26 cellular contexts compared by ENCODE assay signal in the genomic region with DNA sequence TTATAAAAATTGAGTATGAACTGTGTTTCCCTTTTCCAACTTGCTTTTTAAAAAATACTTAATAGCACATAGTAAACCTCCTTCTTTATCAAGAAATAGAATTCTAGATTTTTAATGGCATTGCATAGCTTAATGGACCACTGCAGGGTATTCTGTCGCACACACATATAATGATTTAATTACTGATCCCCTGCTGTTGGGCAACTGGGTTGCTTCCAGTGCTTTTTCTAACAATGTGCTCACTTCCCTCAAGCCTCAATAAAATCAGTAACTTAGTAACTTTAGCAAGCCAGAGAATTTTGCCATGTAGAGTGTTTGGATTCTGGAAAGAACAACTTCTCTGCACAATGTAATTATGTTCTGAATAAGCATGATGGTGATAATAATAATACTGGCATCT. TPM values are rescaled to one million over a fixed set of nuclear protein-coding genes. Genes with fewer than 3 reads are reported as not detected.
A peak's percentile ranks its signal among the peaks of the same experiment; 100 is the strongest.
DNase-seq lines count a peak whose midpoint lies in the region; ATAC-seq and TF ChIP-seq lines count a peak whose summit lies in the region.
"Had no signal": no experiment of that assay in that cellular context is flagged by ENCODE, and none has a peak within 500 bp of the region (broad histone marks: within the 10 kb centered on the region; RNA-seq: fewer than 3 reads in every experiment).

No MANE protein-coding gene starts in this region.

- H3K14ac ChIP-seq in IMR-90 (replicated peaks; ENCODE audit: low read depth, low read length) = no peak overlapping the region

- no peak overlapping the region for H2AFZ ChIP-seq in IMR-90 (replicated peaks; ENCODE audit: low read length, poor library complexity)

- no peak overlapping the region for H3K9ac ChIP-seq in IMR-90 (ENCODE audit: low read depth, low read length)
- H3K9ac ChIP-seq: BLaER1 had no signal

- intact Hi-C loops in A673 (cut with micrococcal nuclease; ENCODE audit: unreplicated experiment) (no loop called here), IMR-90 (cut with micrococcal nuclease) (no loop called here), sigmoid colon (cut with DNase I) (no loop called here)

- TF ChIP-seq POLR2A in IMR-90 (IDR thresholded peaks at IDR 0.05; ENCODE audit: low read depth, low read length) (no peak), sigmoid colon (IDR thresholded peaks at IDR 0.05) (no peak)

- no peak overlapping the region for H2BK5ac ChIP-seq in IMR-90 (ENCODE audit: low read depth, low read length, poor library complexity, severe bottlenecking)

- DNase-seq in NCI-H146 (lab: John Stamatoyannopoulos, UW) (peak; percentile 10), NCI-H146 treated with DMSO at 0.1 percent for 48 hours (lab: John Stamatoyannopoulos, UW; ENCODE audit: unreplicated experiment) (no peak), A673 (ENCODE audit: low spot score) (peak; percentile 35), IMR-90 (no peak), sigmoid colon (no peak), NCI-H510A (lab: John Stamatoyannopoulos, UW) (no peak), NCI-H2081 (lab: John Stamatoyannopoulos, UW) (no peak)
- DNase-seq: ACHN; BE2C; C1 segment of cervical spinal cord; CD4-positive, alpha-beta memory T cell; CD4-positive, CD25-positive, alpha-beta regulatory T cell; CD8-positive, alpha-beta memory T cell; COR-L47; DMS 273 treated with DMSO at 0.1 percent for 48 hours; DMS153; DMS53; DMS79; DND-41; EL; GDM1 had no signal

- BruUV-seq in A673 (replicated peaks; lab: Mats Ljungman, UMichigan) (no TSS peak), IMR-90 (replicated peaks; lab: Mats Ljungman, UMichigan) (no TSS peak)

- no peak for ATAC-seq in IMR-90 (ENCODE audit: low read depth)
- ATAC-seq: A549, GM12878 had no signal

- no peaks in the 10 kb centered on the region for H4K20me1 ChIP-seq in IMR-90 (ENCODE audit: insufficient read depth, low read length)

- H3K4me3 ChIP-seq in A673 (ENCODE audit: low read depth, low read length, poor library complexity, severe bottlenecking) (no peak overlapping the region), IMR-90 (ENCODE audit: insufficient read depth, low read depth, low read length) (no peak overlapping the region), sigmoid colon (no peak overlapping the region)
- H3K4me3 ChIP-seq: A549, BLaER1, GM12878 had no signal

- H3K18ac ChIP-seq in IMR-90 (ENCODE audit: low read depth, low read length) = no peak overlapping the region

- no peak overlapping the region for H3K4me2 ChIP-seq in IMR-90 (ENCODE audit: low read depth, low read length)
- H3K4me2 ChIP-seq: A549, BLaER1 had no signal

- no peaks in the 10 kb centered on the region for H3K36me3 ChIP-seq in A673 (ENCODE audit: insufficient read depth, low read length, poor library complexity, severe bottlenecking)
- H3K36me3 ChIP-seq in IMR-90 (ENCODE audit: control insufficient read depth, insufficient read depth, low read length) = no peaks in the 10 kb centered on the region
- peaks cover 35 to 100% (median 74%) of the 10 kb centered on the region in 4 donors for H3K36me3 ChIP-seq in sigmoid colon
- H3K36me3 ChIP-seq: BE2C had no signal

- H3K4ac ChIP-seq in IMR-90 (ENCODE audit: low read depth, low read length) = no peak overlapping the region

- H3K27me3 ChIP-seq in A673 (replicated peaks; ENCODE audit: insufficient read depth, low read depth, low read length, poor library complexity) (no peaks in the 10 kb centered on the region), IMR-90 (ENCODE audit: control insufficient read depth, insufficient read depth, low read length) (no peaks in the 10 kb centered on the region), sigmoid colon (no peaks in the 10 kb centered on the region)
- H3K27me3 ChIP-seq: BE2C, BLaER1 had no signal

- peaks cover 0 to 5% of the 10 kb centered on the region in 2 experiments; a peak in 1 of 4 replicates for H3K79me1 ChIP-seq in IMR-90 (ENCODE audit: low read depth in 1 of 2, low read length in 2 of 2)

- dilution Hi-C loops in IMR-90 (cut with HindIII; ENCODE audit: low sequenced_read_pairs, unreplicated experiment) = no loop called here

- peaks cover 7% of the 10 kb centered on the region for H3K4me1 ChIP-seq in A673 (ENCODE audit: insufficient read depth, low read length, poor library complexity, severe bottlenecking)
- H3K4me1 ChIP-seq in IMR-90 (ENCODE audit: control insufficient read depth, insufficient read depth, low read length) = peaks cover 15% of the 10 kb centered on the region
- H3K4me1 ChIP-seq in sigmoid colon = peaks cover 0 to 66% (median 46%) of the 10 kb centered on the region in 4 donors
- H3K4me1 ChIP-seq: BE2C, BLaER1 had no signal

- in situ Hi-C loops in IMR-90 (cut with MboI; ENCODE audit: low sequenced_read_pairs) = no loop called here

- POLR2A ChIA-PET in A673 (lab: Charles Lee; ENCODE audit: low non-redundant PET) = no interaction called here
- POLR2A ChIA-PET in IMR-90 (lab: Charles Lee; ENCODE audit: unreplicated experiment) = no interaction called here

- H3K9me3 ChIP-seq in A673 (ENCODE audit: low read depth, low read length, poor library complexity, severe bottlenecking) (no peaks in the 10 kb centered on the region), IMR-90 (ENCODE audit: control insufficient read depth, insufficient read depth, low read length) (no peaks in the 10 kb centered on the region), sigmoid colon (no peaks in the 10 kb centered on the region)
- H3K9me3 ChIP-seq: A549, BE2C, BLaER1 had no signal

- TF ChIP-seq EP300 in sigmoid colon (IDR thresholded peaks at IDR 0.05) = no peak

- H3K9me1 ChIP-seq in IMR-90 (ENCODE audit: insufficient read depth, low read length) = peaks cover 17% of the 10 kb centered on the region

- no peak for TF ChIP-seq RAD21 in IMR-90 (IDR thresholded peaks at IDR 0.05; ENCODE audit: low read length)

- TF ChIP-seq CTCF in A673 (conservative IDR thresholded peaks at IDR 0.05; ENCODE audit: low read depth, low read length) = no peak
- TF ChIP-seq CTCF in IMR-90 (conservative IDR thresholded peaks at IDR 0.05; ENCODE audit: low read depth, low read length) = no peak
- TF ChIP-seq CTCF in sigmoid colon (IDR thresholded peaks at IDR 0.05) = no peak

- no peak overlapping the region for H3K56ac ChIP-seq in IMR-90 (ENCODE audit: extremely low read depth, insufficient read depth, low read length)

- WGBS in IMR-90 (ENCODE audit: extremely low coverage in 2 of 2, insufficient read length in 1 of 2), 2 experiments = no CpG with 5 or more reads among the region's 1 CpG
- 95 to 99% methylated on average over 1 of the region's 1 CpG for WGBS in sigmoid colon, 2 donors

- no peak overlapping the region for H2BK120ac ChIP-seq in IMR-90 (ENCODE audit: low read depth, low read length)

- peak overlapping the region; percentile 23; the same call in 1 of the 2 replicates for H2BK20ac ChIP-seq in IMR-90 (ENCODE audit: low read depth, low read length)

- H3K23ac ChIP-seq in IMR-90 (ENCODE audit: low read depth, low read length) = no peak overlapping the region

- CTCF ChIA-PET in A673 (lab: Charles Lee) (no interaction called here), IMR-90 (lab: Yijun Ruan, JAX) (interaction anchor here (0.6 to 0.7 kb wide), 3 partner anchors 8 to 104 kb away, joined by 6 to 10 read pairs (median 7); no protein-coding TSS in a partner anchor)

- no peak overlapping the region for H2AK5ac ChIP-seq in IMR-90 (ENCODE audit: low read depth, low read length)

- H4K8ac ChIP-seq in IMR-90 (ENCODE audit: low read depth in 2 of 2, low read length in 2 of 2) = no peak overlapping the region

- H4K5ac ChIP-seq in IMR-90 (ENCODE audit: low read depth, low read length) = no peak overlapping the region

- H2AK9ac ChIP-seq in IMR-90 (replicated peaks; ENCODE audit: low read depth, low read length, poor library complexity) = no peak overlapping the region

- no peak overlapping the region; the same call in 2 of the 3 replicates for H2BK15ac ChIP-seq in IMR-90 (ENCODE audit: low read depth, low read length)

- H3K27ac ChIP-seq in A673 (ENCODE audit: low read depth, low read length, poor library complexity, severe bottlenecking) = no peak overlapping the region
- H3K27ac ChIP-seq in IMR-90 (ENCODE audit: insufficient read depth, low read length) = no peak overlapping the region
- peak overlapping the region in 3 of 4 donors; percentile 4 to 27 (median 17) for H3K27ac ChIP-seq in sigmoid colon
- H3K27ac ChIP-seq: 22Rv1, BLaER1 had no signal

- H4K91ac ChIP-seq in IMR-90 (ENCODE audit: insufficient read depth, low read depth, low read length) = no peak overlapping the region

TF ChIP-seq in IMR-90, 13 proteins besides CTCF, POLR2A, EP300 and RAD21 (continues in another document):
- no peak for TF ChIP-seq MXI1 (IDR thresholded peaks at IDR 0.05; ENCODE audit: borderline replicate concordance, low read depth, low read length)
- no peak for TF ChIP-seq MAFK (IDR thresholded peaks at IDR 0.05; ENCODE audit: low read depth, low read length)
- TF ChIP-seq RCOR1 (IDR thresholded peaks at IDR 0.05; ENCODE audit: insufficient replicate concordance, low read length) = no peak
- no peak for TF ChIP-seq CEBPB (IDR thresholded peaks at IDR 0.05; ENCODE audit: low read depth, low read length)
- TF ChIP-seq NFE2L2 (IDR thresholded peaks at IDR 0.05; ENCODE audit: low read depth, low read length) = no peak
- TF ChIP-seq CHD1 (IDR thresholded peaks at IDR 0.05; ENCODE audit: low read depth, low read length) = no peak
- TF ChIP-seq BHLHE40 (IDR thresholded peaks at IDR 0.05; ENCODE audit: low read depth, low read length) = no peak
- TF ChIP-seq ELK1 (IDR thresholded peaks at IDR 0.05; ENCODE audit: borderline replicate concordance, low read depth, low read length) = no peak

RNA-seq across cellular contexts. Expression of gene PDLIM1, which starts 49.1 kb away (rescaled TPM):
- total RNA-seq in A673 (2021) = 0.32 and 0.74 TPM in 2 replicates
- total RNA-seq in IMR-90 (2012; rRNA removed) = 27.5 and 30.1 TPM in 2 replicates
- polyA plus RNA-seq in IMR-90 (2012; rRNA removed) = 179 and 187 TPM in 2 replicates
- polyA plus RNA-seq in IMR-90 (2012; cell fraction: cytosol; rRNA removed) = 120 and 255 TPM in 2 replicates
- polyA plus RNA-seq in IMR-90 (2012; cell fraction: nucleus; rRNA removed; ENCODE audit: low replicate concordance) = 44.1 and 131 TPM in 2 replicates
- 10 to 100 TPM; 27.8 to 75.3 (median 43.9) TPM for total RNA-seq in sigmoid colon
- 100 to 1,000 TPM; 197 to 488 (median 377) TPM for polyA plus RNA-seq in sigmoid colon
- total RNA-seq: G401 had no signal

Comparison
In these comparisons a context has a peak if more than half of its experiments do, and no peak if none do; other contexts are left out.
1. DNase-seq: peak in NCI-H146 (single experiment) and A673 (single experiment); none in NCI-H146 treated with DMSO at 0.1 percent for 48 hours (single experiment), IMR-90 (single experiment), sigmoid colon (single experiment), NCI-H510A (single experiment) and NCI-H2081 (0 of 2).
2. H3K27ac ChIP-seq: peak in sigmoid colon (3 of 4); none in A673 (single experiment) and IMR-90 (single experiment).
3. RNA of gene PDLIM1, which starts 49.1 kb away (total RNA-seq): 27.8 to 75.3 TPM in sigmoid colon and 27.5 to 30.1 TPM in IMR-90; 0.32 to 0.74 TPM in A673; every median in the first group is over 10 times any median in the second.